Comparison of ENCODE assay signal across 12 cellular contexts in genomic region chr2:176156959-176157498, GRCh38. TPM values are rescaled to one million over a fixed set of nuclear protein-coding genes. Genes with fewer than 3 reads are reported as not detected.
DNase-seq lines count a peak whose midpoint lies in the region; ATAC-seq and TF ChIP-seq lines count a peak whose summit lies in the region.
"Had no signal": no experiment of that assay in that cellular context is flagged by ENCODE, and none has a peak within 500 bp of the region (broad histone marks: within the 10 kb centered on the region; RNA-seq: fewer than 3 reads in every experiment).

Gene HOXD3 (plus strand): TSS chr2:176157307. CDS start chr2:176169115, 11,808 bp downstream.

- H3K9ac ChIP-seq in NT2/D1 (ENCODE audit: insufficient read length, low read depth) = no peak within 1 kb of the TSS

- peaks cover 100% of the 10 kb centered on the region for H3K27me3 ChIP-seq in NT2/D1 (ENCODE audit: insufficient read depth, insufficient read length)

- DNase-seq in NCI-H524 (lab: John Stamatoyannopoulos, UW) (peak; percentile 15 to 47), NCI-H524 treated with DMSO at 0.1 percent for 48 hours (lab: John Stamatoyannopoulos, UW) (no peak), NT2/D1 (ENCODE audit: low read depth, low spot score) (no peak), epithelial cell of proximal tubule (ENCODE audit: low read depth) (no peak), islet precursor cell (no peak)
- DNase-seq: activated gamma-delta T cell treated with Interleukin-2 at 50 U/mL for 16 hours had no signal

- ATAC-seq in HG03108 (IDR thresholded peaks at IDR 0.05; ENCODE audit: unreplicated experiment) = no peak
- no peak for ATAC-seq in GM18519 (IDR thresholded peaks at IDR 0.05; ENCODE audit: low FRiP score, unreplicated experiment)

- H3K9me3 ChIP-seq in NT2/D1 (ENCODE audit: insufficient read depth, low read length) = no peaks in the 10 kb centered on the region

- TF ChIP-seq CTCF in epithelial cell of proximal tubule (conservative IDR thresholded peaks at IDR 0.05; ENCODE audit: low read depth, low read length) = no peak

- H3K4me3 ChIP-seq in NT2/D1 (ENCODE audit: insufficient read length, low read depth) (peak within 1 kb of the TSS; percentile 8), epithelial cell of proximal tubule (ENCODE audit: low read depth, low read length) (peak within 1 kb of the TSS; percentile 66), skin epidermis (peak within 1 kb of the TSS; percentile 14 to 42 (median 30))

- peak within 1 kb of the TSS in 7 of 21 experiments; percentile 5 to 77 (median 18) for H3K27ac ChIP-seq in skin epidermis
- H3K27ac ChIP-seq: HL-60 had no signal

- H3K4me1 ChIP-seq in NT2/D1 (ENCODE audit: insufficient read depth, insufficient read length) = peaks cover 14% of the 10 kb centered on the region

- no peaks in the 10 kb centered on the region for H3K36me3 ChIP-seq in NT2/D1 (ENCODE audit: insufficient read depth, insufficient read length, low read length)

RNA-seq across cellular contexts. Expression of gene HOXD3, which starts in this region (rescaled TPM):
- 8.2 and 9.4 TPM in 2 replicates for total RNA-seq in epithelial cell of proximal tubule
- total RNA-seq: fibroblast of lung; T-helper 2 cell treated with Interferon-gamma antibody and Interleukin-4, amounts not matched to agents 100 ng/mL and 5 ng/mL, for 36 hours had no signal

Comparison
In these comparisons a context has a peak if more than half of its experiments do, and no peak if none do; other contexts are left out.
1. DNase-seq: peak in NCI-H524 (2 of 2); none in NCI-H524 treated with DMSO at 0.1 percent for 48 hours (single experiment), NT2/D1 (single experiment), epithelial cell of proximal tubule (single experiment) and islet precursor cell (single experiment).
2. H3K4me3 ChIP-seq: peak in every context shown above with its lines; median percentile 66 in epithelial cell of proximal tubule; 30 in skin epidermis; 8 in NT2/D1.